Comparison of ENCODE assay signal across 18 cellular contexts in genomic region chrX:56503941-56504673, GRCh38. TPM values are rescaled to one million over a fixed set of nuclear protein-coding genes. Genes with fewer than 3 reads are reported as not detected.
DNase-seq lines count a peak whose midpoint lies in the region; TF ChIP-seq lines count a peak whose summit lies in the region.
"Had no signal": no experiment of that assay in that cellular context is flagged by ENCODE, and none has a peak within 500 bp of the region (broad histone marks: within the 10 kb centered on the region; RNA-seq: fewer than 3 reads in every experiment).

No MANE protein-coding gene starts in this region.

- no peaks in the 10 kb centered on the region for H3K27me3 ChIP-seq in OCI-LY1 (ENCODE audit: insufficient read depth, low read length)

- H3K9ac ChIP-seq in OCI-LY1 (ENCODE audit: low read length): no peak overlapping the region

- no peak overlapping the region for H2AFZ ChIP-seq in OCI-LY1 (ENCODE audit: low read length)

- TF ChIP-seq CTCF in OCI-LY1 (IDR thresholded peaks at IDR 0.05; ENCODE audit: low read length): peak; percentile 10; the same call in 1 of the 2 replicates

- no peaks in the 10 kb centered on the region for H3F3A ChIP-seq in OCI-LY1 (ENCODE audit: insufficient read depth, low read length)

- H3K4me3 ChIP-seq in OCI-LY1 (ENCODE audit: low read depth, low read length, poor library complexity, severe bottlenecking): no peak overlapping the region
- H3K4me3 ChIP-seq: adrenal gland, left ventricle myocardium inferior, thoracic aorta had no signal

- H4K20me1 ChIP-seq in OCI-LY1 (ENCODE audit: insufficient read depth, low read length): no peaks in the 10 kb centered on the region

- no peaks in the 10 kb centered on the region for H3K79me2 ChIP-seq in OCI-LY1 (ENCODE audit: insufficient read depth, low read length)

- H3K9me2 ChIP-seq in OCI-LY1 (ENCODE audit: low read depth, low read length): no peaks in the 10 kb centered on the region

- no peaks in the 10 kb centered on the region for H3K4me1 ChIP-seq in OCI-LY1 (ENCODE audit: insufficient read depth, low read length, severe bottlenecking)
- H3K4me1 ChIP-seq: adrenal gland, left ventricle myocardium inferior had no signal

- peak; percentile 9 for DNase-seq in GM04504 (ENCODE audit: low read depth)
- peak; percentile 60 for DNase-seq in epithelial cell of prostate (ENCODE audit: low read depth, low spot score)
- DNase-seq in renal cortical epithelial cell (ENCODE audit: low read depth): peak; percentile 32
- DNase-seq in SK-N-DZ (ENCODE audit: low spot score): no peak
- no peak for DNase-seq in activated CD4-positive, alpha-beta T cell treated with anti-CD3 and anti-CD28 coated beads, Interleukin-2, amount 50 U/mL, for 48 hours
- no peak for DNase-seq in mesenteric fat pad (ENCODE audit: low spot score)
- DNase-seq in inferior parietal cortex (ENCODE audit: extremely low spot score): no peak
- DNase-seq: activated CD4-positive, alpha-beta T cell treated with anti-CD3 and anti-CD28 coated beads for 4 hours; activated CD8-positive, alpha-beta memory T cell treated with anti-CD3 and anti-CD28 coated beads, Interleukin-2, amount 10 ng/mL, durations not matched to agents 7 days and 5 days; adrenal gland; caudate nucleus; erythroblast; left ventricle myocardium inferior; NCI-H1417; NCI-H2171; NCI-H748 treated with DMSO at 0.1 percent for 48 hours had no signal

- H3K36me3 ChIP-seq in OCI-LY1 (ENCODE audit: insufficient read depth, low read length): no peaks in the 10 kb centered on the region
- H3K36me3 ChIP-seq: adrenal gland, left ventricle myocardium inferior, thoracic aorta had no signal

- no peak overlapping the region for H3K4me2 ChIP-seq in OCI-LY1 (ENCODE audit: low read length)

- H3K9me3 ChIP-seq in OCI-LY1 (ENCODE audit: low read length): no peaks in the 10 kb centered on the region
- H3K9me3 ChIP-seq: adrenal gland, left ventricle myocardium inferior, thoracic aorta had no signal

- H3K27ac ChIP-seq in OCI-LY1 (ENCODE audit: low read depth, low read length, poor library complexity, severe bottlenecking) (no peak overlapping the region), epithelial cell of prostate (peak overlapping the region; percentile 77)
- H3K27ac ChIP-seq: adrenal gland, left ventricle myocardium inferior, thoracic aorta had no signal

RNA-seq across cellular contexts. Expression of gene UBQLN2, which starts 59.3 kb away (rescaled TPM):
- total RNA-seq in renal cortical epithelial cell: 12.2 and 34.4 TPM in 2 replicates
- polyA plus RNA-seq in SK-N-DZ (2014; cell fraction: cytosol; rRNA removed): 16.5 and 17.2 TPM in 2 replicates
- polyA plus RNA-seq in SK-N-DZ (2014; cell fraction: nucleus; rRNA removed): 4.3 and 11.6 TPM in 2 replicates
- total RNA-seq in mesenteric fat pad: 23.5 TPM

Comparison
In these comparisons a context has a peak if more than half of its experiments do, and no peak if none do; other contexts are left out.
1. DNase-seq: peak in GM04504 (single experiment), epithelial cell of prostate (single experiment) and renal cortical epithelial cell (single experiment); none in SK-N-DZ (single experiment), activated CD4-positive, alpha-beta T cell treated with anti-CD3 and anti-CD28 coated beads, Interleukin-2, amount 50 U/mL, for 48 hours (0 of 2), mesenteric fat pad (single experiment) and inferior parietal cortex (single experiment).